In the genomic region with DNA sequence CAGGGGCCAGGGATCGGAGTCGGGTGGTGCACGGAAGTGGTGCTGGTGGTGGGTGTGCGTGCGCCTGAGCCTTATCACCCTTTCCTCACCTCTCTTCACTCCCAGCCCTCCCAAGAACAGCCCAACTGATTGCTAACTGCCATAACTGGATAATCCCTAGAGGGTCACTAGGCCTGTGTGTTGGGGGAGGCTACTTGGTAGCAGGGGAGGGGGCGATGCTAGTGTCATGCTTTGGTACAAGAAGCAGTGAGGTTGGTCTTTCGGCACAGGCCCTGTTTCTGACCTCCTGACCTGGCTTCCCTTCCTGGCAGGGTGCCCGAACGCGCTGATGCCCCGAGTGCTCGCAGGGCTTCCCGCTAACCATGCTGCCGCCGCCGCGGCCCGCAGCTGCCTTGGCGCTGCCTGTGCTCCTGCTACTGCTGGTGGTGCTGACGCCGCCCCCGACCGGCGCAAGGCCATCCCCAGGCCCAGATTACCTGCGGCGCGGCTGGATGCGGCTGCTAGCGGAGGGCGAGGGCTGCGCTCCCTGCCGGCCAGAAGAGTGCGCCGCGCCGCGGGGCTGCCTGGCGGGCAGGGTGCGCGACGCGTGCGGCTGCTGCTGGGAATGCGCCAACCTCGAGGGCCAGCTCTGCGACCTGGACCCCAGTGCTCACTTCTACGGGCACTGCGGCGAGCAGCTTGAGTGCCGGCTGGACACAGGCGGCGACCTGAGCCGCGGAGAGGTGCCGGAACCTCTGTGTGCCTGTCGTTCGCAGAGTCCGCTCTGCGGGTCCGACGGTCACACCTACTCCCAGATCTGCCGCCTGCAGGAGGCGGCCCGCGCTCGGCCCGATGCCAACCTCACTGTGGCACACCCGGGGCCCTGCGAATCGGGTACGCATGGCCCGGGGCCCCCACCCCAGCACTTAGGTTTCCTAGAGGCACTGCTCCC, we compare ENCODE assay signal across 8 cellular contexts. TPM values are rescaled to one million over a fixed set of nuclear protein-coding genes. Genes with fewer than 3 reads are reported as not detected.
DNase-seq lines count a peak whose midpoint lies in the region; ATAC-seq and TF ChIP-seq lines count a peak whose summit lies in the region.

No MANE protein-coding gene starts in this region.

- dilution Hi-C loops in mammary epithelial cell (cut with HindIII; ENCODE audit: low sequenced_read_pairs): no loop called here

- TF ChIP-seq POLR2A in GM10847 (IDR thresholded peaks at IDR 0.05; ENCODE audit: extremely low read depth, insufficient read length): peak; percentile 36

- in situ Hi-C loops in mammary epithelial cell (cut with MboI; ENCODE audit: low sequenced_read_pairs in 2 of 2): loop anchor here in 1 of 2 donors (10.0 kb wide), 1 partner anchor 48 kb away; no protein-coding TSS in a partner anchor

- H2AFZ ChIP-seq in KMS-11 (ENCODE audit: low read depth) (no peak overlapping the region), mammary epithelial cell (ENCODE audit: low read depth, low read length) (peak overlapping the region; percentile 39)

- intact Hi-C loops in mammary epithelial cell (cut with micrococcal nuclease): loop anchor here (5.0 kb wide), 1 partner anchor 510 kb away; no protein-coding TSS in a partner anchor
- intact Hi-C loops in left lung (cut with DNase I): no loop called here

- peaks cover 53% of the 10 kb centered on the region for H3K4me1 ChIP-seq in KMS-11 (ENCODE audit: low read depth, poor library complexity, severe bottlenecking)
- H3K4me1 ChIP-seq in mammary epithelial cell (ENCODE audit: insufficient read depth, low read length): peaks cover 41% of the 10 kb centered on the region
- peaks cover 28 to 70% of the 10 kb centered on the region in 2 donors for H3K4me1 ChIP-seq in left lung

- H3K4me3 ChIP-seq in KMS-11 (IDR thresholded peaks at IDR 0.05; ENCODE audit: insufficient read depth, low read depth, low read length): no peak overlapping the region
- H3K4me3 ChIP-seq in mammary epithelial cell (replicated peaks in 1 of 3; ENCODE audit: insufficient read depth in 1 of 3, low read depth in 2 of 3, low read length in 3 of 3): peak overlapping the region in 2 of 3 experiments; percentile 19 to 23
- H3K4me3 ChIP-seq in left lung: peak overlapping the region; percentile 59 to 77

- H3K9ac ChIP-seq in KMS-11 (peak overlapping the region; percentile 76; the same call in 1 of the 2 replicates), mammary epithelial cell (ENCODE audit: insufficient read depth, low read length) (no peak overlapping the region)

- H3K27me3 ChIP-seq in KMS-11 (ENCODE audit: insufficient read depth, low read depth) (no peaks in the 10 kb centered on the region), mammary epithelial cell (ENCODE audit: insufficient read depth, low read length) (no peaks in the 10 kb centered on the region), left lung (peaks cover 0 to 66% of the 10 kb centered on the region in 2 donors)

- CTCF ChIA-PET in mammary epithelial cell (lab: Charles Lee; ENCODE audit: low non-redundant PET): no interaction called here

- H4K20me1 ChIP-seq in KMS-11 (ENCODE audit: insufficient read depth) (0 out of 2 replicates have a peak, but pooled peaks cover 3% of the 10 kb centered on the region), mammary epithelial cell (ENCODE audit: insufficient read depth, low read length) (no peaks in the 10 kb centered on the region)

- TF ChIP-seq CTCF in KMS-11 (conservative IDR thresholded peaks at IDR 0.05; ENCODE audit: low read depth, low read length) (no peak), mammary epithelial cell (conservative IDR thresholded peaks at IDR 0.05 in 1 of 2, IDR thresholded peaks at IDR 0.05 in 1 of 2; ENCODE audit: extremely low read depth in 1 of 2, insufficient read depth in 1 of 2, low read depth in 1 of 2, low read length in 2 of 2) (peak; percentile 17 to 40), left lung (IDR thresholded peaks at IDR 0.05) (peak; percentile 47 to 62)

- H3K4me2 ChIP-seq in KMS-11 (peak overlapping the region; percentile 94), mammary epithelial cell (ENCODE audit: insufficient read depth, low read depth, low read length) (peak overlapping the region; percentile 89)

- ATAC-seq in left lung: peak; percentile 20
- no peak for ATAC-seq in HG03108 (IDR thresholded peaks at IDR 0.05; ENCODE audit: unreplicated experiment)

- H3K27ac ChIP-seq in KMS-11 (peak overlapping the region; percentile 95; the same call in 1 of the 2 replicates), mammary epithelial cell (ENCODE audit: insufficient read depth, low read depth, low read length) (no peak overlapping the region), left lung (peak overlapping the region; percentile 18 to 98)

- H3K36me3 ChIP-seq in KMS-11 (ENCODE audit: insufficient read depth) (no peaks in the 10 kb centered on the region), mammary epithelial cell (ENCODE audit: insufficient read depth, low read length) (no peaks in the 10 kb centered on the region), left lung (no peaks in the 10 kb centered on the region)

- DNase-seq in T-helper 22 cell (ENCODE audit: low read depth) (peak; percentile 31), mammary epithelial cell (no peak), left lung (peak; percentile 66 to 89), Ammon's horn (ENCODE audit: low spot score) (no peak)
- peak; percentile 28 for DNase-seq in stimulated activated CD8-positive, alpha-beta memory T cell treated with anti-CD3 and anti-CD28 coated beads, Interleukin-12 subunit alpha, Interleukin-12 subunit beta, amount 100 ng/mL, for 4 hours (ENCODE audit: low read depth)

- H3K79me2 ChIP-seq in KMS-11 (ENCODE audit: insufficient read depth, low read depth) (peaks cover 23% of the 10 kb centered on the region), mammary epithelial cell (ENCODE audit: insufficient read depth, low read length) (peaks cover 24% of the 10 kb centered on the region)

- no peaks in the 10 kb centered on the region for H3K9me3 ChIP-seq in mammary epithelial cell (replicated peaks; ENCODE audit: insufficient read depth, low read length)
- no peaks in the 10 kb centered on the region for H3K9me3 ChIP-seq in left lung

- WGBS in mammary epithelial cell (ENCODE audit: low coverage, missing lambda C conversion rate): 34% methylated on average over 20 of the region's 72 CpGs

- no TSS peak for BruUV-seq in mammary epithelial cell (replicated peaks; lab: Mats Ljungman, UMichigan)

RNA-seq across cellular contexts. Expression of a gene that starts 0.7 kb away (rescaled TPM):
- 1 to 10 TPM; 1.5 to 2.3 TPM for total RNA-seq in mammary epithelial cell
- 0.92 TPM for polyA plus RNA-seq in mammary epithelial cell
- not detected for polyA minus RNA-seq in mammary epithelial cell
- total RNA-seq in left lung: 10 to 100 TPM in 1 of 2 donors, 1 to 10 TPM in 1; 7.1 to 12.0 TPM

RNA-seq across cellular contexts. Expression of a gene that starts 31.5 kb away (rescaled TPM):
- total RNA-seq in mammary epithelial cell (100 to 1,000 TPM in 1 of 2 donors, 10 to 100 TPM in 1; 79.4 to 102 TPM), left lung (10 to 100 TPM; 67.2 to 79.0 TPM)
- 104 TPM for polyA plus RNA-seq in mammary epithelial cell
- 101 TPM for polyA minus RNA-seq in mammary epithelial cell

RNA-seq across cellular contexts. Expression of a gene that starts 31.6 kb away (rescaled TPM):
- total RNA-seq in mammary epithelial cell: 1 to 10 TPM in 1 of 2 donors, under 1 TPM in 1; 0.59 to 2.7 TPM
- 0.95 TPM for polyA plus RNA-seq in mammary epithelial cell
- 0.47 TPM for polyA minus RNA-seq in mammary epithelial cell
- under 1 TPM; 0.58 to 0.96 TPM for total RNA-seq in left lung

Comparison
In these comparisons a context has a peak if more than half of its experiments do, and no peak if none do; other contexts are left out.
1. DNase-seq: peak in T-helper 22 cell (single experiment), left lung (2 of 2) and stimulated activated CD8-positive, alpha-beta memory T cell treated with anti-CD3 and anti-CD28 coated beads, Interleukin-12 subunit alpha, Interleukin-12 subunit beta, amount 100 ng/mL, for 4 hours (single experiment); none in mammary epithelial cell (single experiment) and Ammon's horn (single experiment).